In genomic region chr11:8732276-8732675, GRCh38 we compare ENCODE assay signal across 8 cellular contexts. TPM values are rescaled to one million over a fixed set of nuclear protein-coding genes. Genes with fewer than 3 reads are reported as not detected.
DNase-seq lines count a peak whose midpoint lies in the region; ATAC-seq and TF ChIP-seq lines count a peak whose summit lies in the region.

No MANE protein-coding gene starts in this region.

- H3K4me1 ChIP-seq in esophagus muscularis mucosa (peaks cover 75 to 98% (median 90%) of the 10 kb centered on the region in 4 donors), suprapubic skin (peaks cover 18% of the 10 kb centered on the region)

- H3K27ac Mint-ChIP-seq in Calu3 (ENCODE audit: unreplicated experiment) = no peak overlapping the region

- peaks cover 0 to 26% (median 15%) of the 10 kb centered on the region in 4 donors for H3K36me3 ChIP-seq in esophagus muscularis mucosa
- peaks cover 15% of the 10 kb centered on the region for H3K36me3 ChIP-seq in suprapubic skin

- in situ Hi-C loops in ACHN (cut with HindIII; ENCODE audit: low pct_ligation_motif_present, low pct_unique_long_range_greater_than_20kb, low sequenced_read_pairs) = no loop called here

- no peak overlapping the region for H3K4me3 ChIP-seq in esophagus muscularis mucosa
- no peak overlapping the region for H3K4me3 ChIP-seq in suprapubic skin

- WGBS in esophagus muscularis mucosa = 47% methylated on average over 3 of the region's 3 CpGs
- WGBS in suprapubic skin = 35% methylated on average over 3 of the region's 3 CpGs

- no peaks in the 10 kb centered on the region for H3K27me3 ChIP-seq in esophagus muscularis mucosa
- H3K27me3 ChIP-seq in suprapubic skin = no peaks in the 10 kb centered on the region

- no peaks in the 10 kb centered on the region for H3K4me1 Mint-ChIP-seq in Calu3 (ENCODE audit: low read depth, unreplicated experiment)

- H3K27me3 Mint-ChIP-seq in Calu3 (ENCODE audit: unreplicated experiment) = no peaks in the 10 kb centered on the region

- ATAC-seq in HG03571 (IDR thresholded peaks at IDR 0.05; ENCODE audit: unreplicated experiment) = peak; percentile 87

- no peak for TF ChIP-seq CTCF in GM20000 (IDR thresholded peaks at IDR 0.05; ENCODE audit: extremely low read depth, missing control alignments)
- no peak for TF ChIP-seq CTCF in esophagus muscularis mucosa (IDR thresholded peaks at IDR 0.05)
- TF ChIP-seq CTCF in suprapubic skin (IDR thresholded peaks at IDR 0.05) = no peak
- no peak for TF ChIP-seq CTCF in Calu3 (IDR thresholded peaks at IDR 0.05; ENCODE audit: unreplicated experiment)

- TF ChIP-seq POLR2A in esophagus muscularis mucosa (IDR thresholded peaks at IDR 0.05; ENCODE audit: low read depth) = no peak
- TF ChIP-seq POLR2A in suprapubic skin (IDR thresholded peaks at IDR 0.05) = no peak

- DNase-seq in GM20000 (ENCODE audit: low spot score) (peak; percentile 63), esophagus muscularis mucosa (ENCODE audit: extremely low spot score) (no peak), suprapubic skin (ENCODE audit: low spot score in 2 of 2) (no peak), NCI-H1048 (lab: John Stamatoyannopoulos, UW) (no peak), Calu3 (no peak), ACHN (no peak)
- DNase-seq in activated CD4-positive, alpha-beta T cell treated with anti-CD3 and anti-CD28 coated beads for 48 hours = no peak

- intact Hi-C loops in esophagus muscularis mucosa (cut with DNase I) (no loop called here), Calu3 (cut with micrococcal nuclease; ENCODE audit: unreplicated experiment) (no loop called here)

- no peaks in the 10 kb centered on the region for H3K9me3 ChIP-seq in esophagus muscularis mucosa
- H3K9me3 ChIP-seq in suprapubic skin = no peaks in the 10 kb centered on the region

- no TSS peak for BruUV-seq in Calu3 (replicated peaks; lab: Mats Ljungman, UMichigan)

- H3K27ac ChIP-seq in esophagus muscularis mucosa (replicated peaks in 1 of 4) (peak overlapping the region; percentile 90 to 97 (median 93)), suprapubic skin (peak overlapping the region; percentile 53)

- CTCF ChIA-PET in Calu3 (lab: Charles Lee) = no interaction called here

- TF ChIP-seq EP300 in esophagus muscularis mucosa (IDR thresholded peaks at IDR 0.05) (no peak), suprapubic skin (IDR thresholded peaks at IDR 0.05) (no peak)

- no peak overlapping the region for H3K4me3 Mint-ChIP-seq in Calu3 (ENCODE audit: low read depth, unreplicated experiment)

- no peaks in the 10 kb centered on the region for H3K36me3 Mint-ChIP-seq in Calu3 (ENCODE audit: insufficient read depth, unreplicated experiment)

- H3K9me3 Mint-ChIP-seq in Calu3 (ENCODE audit: low read depth, unreplicated experiment) = no peaks in the 10 kb centered on the region

RNA-seq across cellular contexts. Expression of gene RPL27A, which starts 49.7 kb away (rescaled TPM):
- 1,000 to 10,000 TPM in 1 of 4 donors, 100 to 1,000 TPM in 3; 665 to 1,629 (median 791) TPM for total RNA-seq in esophagus muscularis mucosa
- 1,000 to 10,000 TPM in 3 of 4 donors, 100 to 1,000 TPM in 1; 822 to 1,505 (median 1,124) TPM for total RNA-seq in suprapubic skin
- 571 and 585 TPM in 2 replicates for total RNA-seq in Calu3 (2022)

RNA-seq across cellular contexts. Expression of gene TRIM66, which starts 49.8 kb away (rescaled TPM):
- total RNA-seq in esophagus muscularis mucosa (1 to 10 TPM; 2.2 to 5.4 (median 3.1) TPM), suprapubic skin (10 to 100 TPM in 3 of 4 donors, 1 to 10 TPM in 1; 9.9 to 20.3 (median 11.7) TPM), Calu3 (2022) (14.0 and 19.5 TPM in 2 replicates)
